ENCODE assay signal across 15 cellular contexts in genomic region chr7:18958627-18959026, GRCh38.
DNase-seq lines count a peak whose midpoint lies in the region; ATAC-seq, FAIRE-seq and TF ChIP-seq lines count a peak whose summit lies in the region.
"Had no signal": no experiment of that assay in that cellular context is flagged by ENCODE, and none has a peak within 500 bp of the region (broad histone marks: within the 10 kb centered on the region; RNA-seq: fewer than 3 reads in every experiment).

No MANE protein-coding gene starts in this region.

- no peak for ATAC-seq in HG03439 (IDR thresholded peaks at IDR 0.05; ENCODE audit: unreplicated experiment)

- no peaks in the 10 kb centered on the region for H3K36me3 ChIP-seq in endothelial cell of umbilical vein (ENCODE audit: control insufficient read depth in 2 of 2, extremely low read depth in 1 of 2, insufficient read depth in 2 of 2, low read length in 2 of 2)
- H3K36me3 ChIP-seq in osteoblast (ENCODE audit: insufficient read depth, low read length) = no peaks in the 10 kb centered on the region
- H3K36me3 ChIP-seq: colonic mucosa, neutrophil had no signal

- H3K27me3 ChIP-seq in endothelial cell of umbilical vein (ENCODE audit: control insufficient read depth in 2 of 2, insufficient read depth in 2 of 2, low read length in 2 of 2) = no peaks in the 10 kb centered on the region
- no peaks in the 10 kb centered on the region for H3K27me3 ChIP-seq in osteoblast (ENCODE audit: insufficient read depth, low read length)
- H3K27me3 ChIP-seq: colonic mucosa, neutrophil had no signal

- H3K9me1 ChIP-seq in endothelial cell of umbilical vein (replicated peaks; ENCODE audit: control insufficient read depth, extremely low read depth, insufficient read depth, low read length) = no peaks in the 10 kb centered on the region

- H2AFZ ChIP-seq in endothelial cell of umbilical vein (ENCODE audit: low read depth, low read length) (no peak overlapping the region), osteoblast (ENCODE audit: low read length) (peak overlapping the region; percentile 15)

- H3K9me3 ChIP-seq in endothelial cell of umbilical vein (replicated peaks; ENCODE audit: control insufficient read depth, insufficient read depth, low read length) (no peaks in the 10 kb centered on the region), osteoblast (ENCODE audit: low read depth, low read length) (no peaks in the 10 kb centered on the region)
- H3K9me3 ChIP-seq: colonic mucosa, neutrophil had no signal

- TF ChIP-seq POLR2A in endothelial cell of umbilical vein (IDR thresholded peaks at IDR 0.05; ENCODE audit: low read depth, low read length) = no peak

- DNase-seq in EH (ENCODE audit: low read depth) (peak; percentile 73), MV-4-11 (lab: John Stamatoyannopoulos, UW) (peak; percentile 82), endothelial cell of umbilical vein (ENCODE audit: low read depth, low spot score) (no peak), osteoblast (ENCODE audit: insufficient read length, low spot score, missing footprints) (no peak), GF-D8 (lab: John Stamatoyannopoulos, UW) (no peak), mucosa of gallbladder (ENCODE audit: low spot score) (no peak)
- DNase-seq in activated CD4-positive, alpha-beta T cell treated with anti-CD3 and anti-CD28 coated beads, Interleukin-2, amount 50 U/mL, for 1 hour = no peak
- DNase-seq: activated naive CD8-positive, alpha-beta T cell treated with anti-CD3 and anti-CD28 coated beads for 36 hours; activated T-cell treated with anti-CD3 and anti-CD28 coated beads for 4 hours; C1 segment of cervical spinal cord; colonic mucosa; DMS53; NCI-H2029 treated with DMSO at 0.1 percent for 48 hours had no signal

- H3K79me2 ChIP-seq in endothelial cell of umbilical vein (ENCODE audit: control insufficient read depth, insufficient read depth, low read length) (no peaks in the 10 kb centered on the region), osteoblast (ENCODE audit: insufficient read depth, low read length) (no peaks in the 10 kb centered on the region)

- POLR2A ChIA-PET in endothelial cell of umbilical vein (lab: Charles Lee) = no interaction called here

- no peak for FAIRE-seq in endothelial cell of umbilical vein (lab: Jason Lieb, UNC)

- H3K9ac ChIP-seq in endothelial cell of umbilical vein (replicated peaks; ENCODE audit: extremely low read depth, insufficient read depth, low read length) = no peak overlapping the region

- BruUV-seq in endothelial cell of umbilical vein (replicated peaks; lab: Mats Ljungman, UMichigan) = no TSS peak

- dilution Hi-C loops in endothelial cell of umbilical vein (cut with MboI; ENCODE audit: extremely low pct_ligation_motif_present, low sequenced_read_pairs) = no loop called here

- CTCF ChIA-PET in endothelial cell of umbilical vein (lab: Charles Lee) = no interaction called here

- intact Hi-C loops in endothelial cell of umbilical vein (cut with micrococcal nuclease) = no loop called here

- H3K4me1 ChIP-seq in endothelial cell of umbilical vein (ENCODE audit: control insufficient read depth, extremely low read depth, insufficient read depth, low read length) (no peaks in the 10 kb centered on the region), osteoblast (ENCODE audit: insufficient read depth, low read length) (no peaks in the 10 kb centered on the region)
- H3K4me1 ChIP-seq: colonic mucosa had no signal

- H3K27ac ChIP-seq in endothelial cell of umbilical vein (ENCODE audit: insufficient read depth, low read depth, low read length) (no peak overlapping the region), osteoblast (ENCODE audit: low read depth, low read length) (no peak overlapping the region)
- H3K27ac ChIP-seq: colonic mucosa, neutrophil had no signal

- no peak overlapping the region for H3K4me3 ChIP-seq in endothelial cell of umbilical vein (replicated peaks in 1 of 3; ENCODE audit: insufficient read depth in 1 of 3, low read depth in 1 of 3, low read length in 3 of 3)
- H3K4me3 ChIP-seq in osteoblast (ENCODE audit: insufficient read depth, low read length) = no peak overlapping the region
- H3K4me3 ChIP-seq: colonic mucosa had no signal

- no peak for TF ChIP-seq CTCF in endothelial cell of umbilical vein (IDR thresholded peaks at IDR 0.05; ENCODE audit: extremely low read depth in 1 of 2, insufficient read depth in 1 of 2, low read depth in 1 of 2, low read length in 2 of 2)
- TF ChIP-seq CTCF in osteoblast (IDR thresholded peaks at IDR 0.05; ENCODE audit: extremely low read depth, low read depth, low read length) = no peak

- no peak overlapping the region for H3K4me2 ChIP-seq in endothelial cell of umbilical vein (ENCODE audit: insufficient read depth, low read length)
- H3K4me2 ChIP-seq in osteoblast (ENCODE audit: insufficient read depth, low read length) = no peak overlapping the region

- H4K20me1 ChIP-seq in endothelial cell of umbilical vein (replicated peaks; ENCODE audit: control insufficient read depth, extremely low read depth, insufficient read depth, low read length) = no peaks in the 10 kb centered on the region
- H4K20me1 ChIP-seq in osteoblast (ENCODE audit: insufficient read depth, low read length) = no peaks in the 10 kb centered on the region

TF ChIP-seq in endothelial cell of umbilical vein, 7 proteins besides CTCF, POLR2A, EP300 and RAD21:
- TF ChIP-seq MAX (IDR thresholded peaks at IDR 0.05; ENCODE audit: insufficient read depth, insufficient read length) (no peak), GATA2 (IDR thresholded peaks at IDR 0.05; ENCODE audit: insufficient read depth, insufficient read length, low read depth, low read length) (peak; percentile 29), POLR2AphosphoS5 (IDR thresholded peaks at IDR 0.05; ENCODE audit: insufficient read depth, low read depth, low read length) (no peak), MYC (IDR thresholded peaks at IDR 0.05; ENCODE audit: low read depth, low read length) (no peak), FOS (IDR thresholded peaks at IDR 0.05; ENCODE audit: borderline replicate concordance, insufficient read depth, low read length) (peak; percentile 38)

Comparison
In these comparisons a context has a peak if more than half of its experiments do, and no peak if none do; other contexts are left out.
1. DNase-seq: peak in EH (single experiment) and MV-4-11 (single experiment); none in endothelial cell of umbilical vein (single experiment), osteoblast (single experiment), GF-D8 (single experiment), activated CD4-positive, alpha-beta T cell treated with anti-CD3 and anti-CD28 coated beads, Interleukin-2, amount 50 U/mL, for 1 hour (single experiment) and mucosa of gallbladder (single experiment).